Comparison of ENCODE assay signal across 1 cellular context in genomic region chr18:49857708-49858107, GRCh38.
TF ChIP-seq lines count a peak whose summit lies in the region.

No MANE protein-coding gene starts in this region.

TF ChIP-seq in GM23338, 12 proteins besides CTCF, POLR2A, EP300 and RAD21 (continued from another document):
- TF ChIP-seq ETS1 (IDR thresholded peaks at IDR 0.05) (no peak), CREB1 (CRISPR knock-in tag; IDR thresholded peaks at IDR 0.05; ENCODE audit: low read depth) (no peak), ZNF331 (CRISPR knock-in tag; IDR thresholded peaks at IDR 0.05; ENCODE audit: low read depth) (no peak)
